In genomic region chrX:1052021-1052420, GRCh38 we compare ENCODE assay signal across 23 cellular contexts.
DNase-seq lines count a peak whose midpoint lies in the region; ATAC-seq, FAIRE-seq and TF ChIP-seq lines count a peak whose summit lies in the region.
"Had no signal": no experiment of that assay in that cellular context is flagged by ENCODE, and none has a peak within 500 bp of the region (broad histone marks: within the 10 kb centered on the region; RNA-seq: fewer than 3 reads in every experiment).

No MANE protein-coding gene starts in this region.

- H3K27me3 ChIP-seq in K562 (ENCODE audit: control insufficient read depth in 2 of 2, insufficient read depth in 2 of 2, low read length in 2 of 2), result no peaks in the 10 kb centered on the region
- H3K27me3 ChIP-seq: BLaER1 treated with 17β-estradiol and CSF1 and Interleukin-3, amounts not matched to agents 10 nM and 100 nM had no signal

- H3K9me3 ChIP-seq in K562 (replicated peaks; ENCODE audit: control insufficient read depth, insufficient read depth, low read depth, low read length), result peaks cover 9% of the 10 kb centered on the region; the same call in 1 of the 2 replicates

- no peaks in the 10 kb centered on the region for H3K9me1 ChIP-seq in K562 (ENCODE audit: control insufficient read depth, insufficient read depth, low read length)

- H2AFZ ChIP-seq in K562 (ENCODE audit: low read depth, low read length), result no peak overlapping the region

- no peak for TF ChIP-seq POLR2A in K562 (conservative IDR thresholded peaks at IDR 0.05)

- in situ Hi-C loops in K562 (cut with MboI), result no loop called here

- H3K9ac ChIP-seq in K562 (ENCODE audit: insufficient read depth in 1 of 2, low read depth in 2 of 2, low read length in 2 of 2), result no peak overlapping the region
- H3K9ac ChIP-seq: BLaER1 treated with 17β-estradiol and CSF1 and Interleukin-3, amounts not matched to agents 10 nM and 100 nM had no signal

- POLR2A ChIA-PET in K562 (lab: Yijun Ruan, JAX), result no interaction called here

- TF ChIP-seq CTCF in K562 (IDR thresholded peaks at IDR 0.05 in 2 of 3, conservative IDR thresholded peaks at IDR 0.05 in 1 of 3; ENCODE audit: insufficient read depth in 2 of 3, low read depth in 1 of 3, low read length in 3 of 3), result no peak

- H4K20me1 ChIP-seq in K562 (replicated peaks; ENCODE audit: control insufficient read depth, insufficient read depth, low read length), result no peaks in the 10 kb centered on the region
- H4K20me1 ChIP-seq: BLaER1 treated with 17β-estradiol and CSF1 and Interleukin-3, amounts not matched to agents 10 nM and 100 nM had no signal

- no peak overlapping the region for H3K4me2 ChIP-seq in K562 (ENCODE audit: insufficient read depth, low read length)
- H3K4me2 ChIP-seq: BLaER1 treated with 17β-estradiol and CSF1 and Interleukin-3, amounts not matched to agents 10 nM and 100 nM had no signal

- H3K36me3 ChIP-seq in K562 (ENCODE audit: control insufficient read depth, insufficient read depth, low read length), result no peaks in the 10 kb centered on the region
- H3K36me3 ChIP-seq: BLaER1 treated with 17β-estradiol and CSF1 and Interleukin-3, amounts not matched to agents 10 nM and 100 nM had no signal

- TF ChIP-seq EP300 in K562 (IDR thresholded peaks at IDR 0.05; ENCODE audit: low read length), result no peak

- DNase-seq in GM18507 (ENCODE audit: extremely low spot score, insufficient read length, low read depth) (no peak), RPMI8226 (peak; percentile 1), K562 (ENCODE audit: extremely low read depth in 1 of 4, low spot score in 3 of 4) (no peak), islet precursor cell (peak; percentile 1), NAMALWA (ENCODE audit: low spot score) (no peak), cerebellar cortex (ENCODE audit: low spot score) (no peak)
- DNase-seq: 8988T; AML-193; Caco-2; Calu3; CD4-positive, alpha-beta T cell; CD8-positive, alpha-beta T cell; DMS79 treated with DMSO at 0.1 percent for 48 hours; GF-D8 had no signal

- no peaks in the 10 kb centered on the region for H3K79me2 ChIP-seq in K562 (ENCODE audit: control insufficient read depth, insufficient read depth, low read length)

- no peak for TF ChIP-seq RAD21 in K562 (CRISPR knock-in tag; conservative IDR thresholded peaks at IDR 0.05 in 1 of 2, IDR thresholded peaks at IDR 0.05 in 1 of 2)

- WGBS in K562 (ENCODE audit: insufficient coverage, low coverage, missing lambda C conversion rate), result 18% methylated on average over 3 of the region's 3 CpGs

- BruUV-seq in K562 (replicated peaks; lab: Mats Ljungman, UMichigan), result no TSS peak

- no peak overlapping the region for H3K4me3 ChIP-seq in K562
- H3K4me3 ChIP-seq: BLaER1 treated with 17β-estradiol and CSF1 and Interleukin-3, amounts not matched to agents 10 nM and 100 nM had no signal

- FAIRE-seq in GM18507 (lab: Jason Lieb, UNC) (peak; percentile 18), K562 (lab: Jason Lieb, UNC) (no peak)
- FAIRE-seq: A204.1, D721Med, G401.6, GM12891, GM19239 had no signal

- ATAC-seq in K562, result no peak
- ATAC-seq in GM18909 (IDR thresholded peaks at IDR 0.05; ENCODE audit: poor library complexity, unreplicated experiment), result no peak
- ATAC-seq in HG02571 (IDR thresholded peaks at IDR 0.05; ENCODE audit: unreplicated experiment), result no peak
- ATAC-seq: CD8-positive, alpha-beta T cell had no signal

- H3K27ac ChIP-seq in K562 (ENCODE audit: extremely low read depth, low read depth, low read length), result no peak overlapping the region
- H3K27ac ChIP-seq: BLaER1 treated with 17β-estradiol and CSF1 and Interleukin-3, amounts not matched to agents 10 nM and 100 nM; C4-2B had no signal

- CTCF ChIA-PET in K562 (lab: Yijun Ruan, JAX; ENCODE audit: low intra/inter-chr PET ratio), result no interaction called here

- no peaks in the 10 kb centered on the region; a peak in 1 of 5 replicates for H3K4me1 ChIP-seq in K562 (replicated peaks in 1 of 2; ENCODE audit: control insufficient read depth in 2 of 2, insufficient read depth in 2 of 2, low read length in 2 of 2)
- H3K4me1 ChIP-seq: BLaER1 treated with 17β-estradiol and CSF1 and Interleukin-3, amounts not matched to agents 10 nM and 100 nM; Caco-2 had no signal

- intact Hi-C loops in K562 (cut with micrococcal nuclease), result no loop called here

TF ChIP-seq in K562, 482 proteins besides CTCF, POLR2A, EP300 and RAD21:
- TF ChIP-seq RBM25 (IDR thresholded peaks at IDR 0.05; ENCODE audit: low read depth, low read length, severe bottlenecking) (peak; percentile 75), ZNF146 (CRISPR knock-in tag; IDR thresholded peaks at IDR 0.05; ENCODE audit: unreplicated experiment) (peak; percentile 37), CHD4 (IDR thresholded peaks at IDR 0.05; ENCODE audit: insufficient read depth, insufficient replicate concordance, low read depth, low read length, poor library complexity, severe bottlenecking) (peak; percentile 20), BRF2 (IDR thresholded peaks at IDR 0.05; ENCODE audit: borderline replicate concordance, insufficient read depth, insufficient read length) (no peak), ZNF239 (CRISPR knock-in tag; IDR thresholded peaks at IDR 0.05) (peak; percentile 89)

Comparison
In these comparisons a context has a peak if more than half of its experiments do, and no peak if none do; other contexts are left out.
1. DNase-seq: peak in RPMI8226 (single experiment) and islet precursor cell (single experiment); none in GM18507 (single experiment), K562 (0 of 4), NAMALWA (single experiment) and cerebellar cortex (single experiment).